Comparison of ENCODE assay signal across 16 cellular contexts in genomic region chr2:157900203-157900602, GRCh38. TPM values are rescaled to one million over a fixed set of nuclear protein-coding genes. Genes with fewer than 3 reads are reported as not detected.
DNase-seq lines count a peak whose midpoint lies in the region; ATAC-seq, FAIRE-seq and TF ChIP-seq lines count a peak whose summit lies in the region.
"Had no signal": no experiment of that assay in that cellular context is flagged by ENCODE, and none has a peak within 500 bp of the region (broad histone marks: within the 10 kb centered on the region; RNA-seq: fewer than 3 reads in every experiment).

No MANE protein-coding gene starts in this region.

- TF ChIP-seq EP300 in K562 (IDR thresholded peaks at IDR 0.05; ENCODE audit: low read length) = no peak

- no peaks in the 10 kb centered on the region for H3K27me3 ChIP-seq in K562 (ENCODE audit: control insufficient read depth in 2 of 2, insufficient read depth in 2 of 2, low read length in 2 of 2)
- H3K27me3 ChIP-seq: cardiac muscle cell, tibial artery had no signal

- TF ChIP-seq POLR2A in K562 (conservative IDR thresholded peaks at IDR 0.05) = no peak

- H3K4me3 Mint-ChIP-seq in activated naive CD4-positive, alpha-beta T cell treated with anti-CD3 and anti-CD28 coated beads for 36 hours = peak overlapping the region; percentile 76
- peak overlapping the region; percentile 77 for H3K4me3 Mint-ChIP-seq in stimulated activated effector memory CD8-positive, alpha-beta T cell treated with anti-CD3 and anti-CD28 coated beads, Interleukin-12 subunit alpha, Interleukin-12 subunit beta, amount 100 ng/mL, for 72 hours
- H3K4me3 Mint-ChIP-seq: endodermal cell had no signal

- 74% methylated on average over 2 of the region's 2 CpGs for WGBS in K562 (ENCODE audit: insufficient coverage, low coverage, missing lambda C conversion rate)

- ATAC-seq in K562 = no peak
- no peak for ATAC-seq in stimulated activated effector memory CD8-positive, alpha-beta T cell treated with anti-CD3 and anti-CD28 coated beads, Interleukin-12 subunit alpha, Interleukin-12 subunit beta, amount 100 ng/mL, for 72 hours
- ATAC-seq in GM18517 (IDR thresholded peaks at IDR 0.05; ENCODE audit: unreplicated experiment) = no peak

- FAIRE-seq in K562 (lab: Jason Lieb, UNC) = no peak
- FAIRE-seq: frontal cortex had no signal

- H3K36me3 Mint-ChIP-seq in activated naive CD4-positive, alpha-beta T cell treated with anti-CD3 and anti-CD28 coated beads for 36 hours (ENCODE audit: low read depth) = no peaks in the 10 kb centered on the region
- H3K36me3 Mint-ChIP-seq in stimulated activated effector memory CD8-positive, alpha-beta T cell treated with anti-CD3 and anti-CD28 coated beads, Interleukin-12 subunit alpha, Interleukin-12 subunit beta, amount 100 ng/mL, for 72 hours = peaks cover 12% of the 10 kb centered on the region

- H3K27ac Mint-ChIP-seq in activated naive CD4-positive, alpha-beta T cell treated with anti-CD3 and anti-CD28 coated beads for 36 hours = peak overlapping the region; percentile 99
- H3K27ac Mint-ChIP-seq in stimulated activated effector memory CD8-positive, alpha-beta T cell treated with anti-CD3 and anti-CD28 coated beads, Interleukin-12 subunit alpha, Interleukin-12 subunit beta, amount 100 ng/mL, for 72 hours = peak overlapping the region; percentile 95
- H3K27ac Mint-ChIP-seq: endodermal cell had no signal

- peaks cover 23 to 40% of the 10 kb centered on the region in 2 experiments for H3K4me1 ChIP-seq in K562 (replicated peaks in 1 of 2; ENCODE audit: control insufficient read depth in 2 of 2, insufficient read depth in 2 of 2, low read length in 2 of 2)
- H3K4me1 ChIP-seq: tibial artery had no signal

- peak overlapping the region; percentile 46; the same call in 1 of the 2 replicates for H2AFZ ChIP-seq in K562 (ENCODE audit: low read depth, low read length)

- no peaks in the 10 kb centered on the region for H3K27me3 Mint-ChIP-seq in activated naive CD4-positive, alpha-beta T cell treated with anti-CD3 and anti-CD28 coated beads for 36 hours (ENCODE audit: low read depth)

- no TSS peak for BruUV-seq in K562 (replicated peaks; lab: Mats Ljungman, UMichigan)

- POLR2A ChIA-PET in K562 (lab: Yijun Ruan, JAX) = no interaction called here
- POLR2A ChIA-PET in RWPE1 (lab: Yijun Ruan, JAX; ENCODE audit: low non-redundant PET) = no interaction called here

- H3K79me2 ChIP-seq in K562 (ENCODE audit: control insufficient read depth, insufficient read depth, low read length) = no peaks in the 10 kb centered on the region

- H3K9me3 Mint-ChIP-seq in activated naive CD4-positive, alpha-beta T cell treated with anti-CD3 and anti-CD28 coated beads for 36 hours = no peaks in the 10 kb centered on the region
- no peaks in the 10 kb centered on the region for H3K9me3 Mint-ChIP-seq in stimulated activated effector memory CD8-positive, alpha-beta T cell treated with anti-CD3 and anti-CD28 coated beads, Interleukin-12 subunit alpha, Interleukin-12 subunit beta, amount 100 ng/mL, for 72 hours
- H3K9me3 Mint-ChIP-seq: endodermal cell had no signal

- H3K4me2 ChIP-seq in K562 (ENCODE audit: insufficient read depth, low read length) = no peak overlapping the region

- H3K9me1 ChIP-seq in K562 (ENCODE audit: control insufficient read depth, insufficient read depth, low read length) = no peaks in the 10 kb centered on the region

- CTCF ChIA-PET in activated naive CD4-positive, alpha-beta T cell treated with anti-CD3 and anti-CD28 coated beads for 36 hours (lab: Charles Lee) = interaction anchor here (0.7 to 2.3 kb wide), 4 partner anchors 8 to 109 kb away, joined by 3 to 9 read pairs (median 4); no protein-coding TSS in a partner anchor
- CTCF ChIA-PET in K562 (lab: Yijun Ruan, JAX; ENCODE audit: low intra/inter-chr PET ratio) = no interaction called here
- CTCF ChIA-PET in RWPE1 (lab: Yijun Ruan, JAX) = no interaction called here

- no peak overlapping the region for H3K9ac ChIP-seq in K562 (ENCODE audit: insufficient read depth in 1 of 2, low read depth in 2 of 2, low read length in 2 of 2)

- H3K27ac ChIP-seq in K562 (ENCODE audit: extremely low read depth, low read depth, low read length) (no peak overlapping the region), RWPE1 (no peak overlapping the region)
- H3K27ac ChIP-seq: cardiac muscle cell, HL-60, SK-N-MC, tibial artery had no signal

- H3K4me1 Mint-ChIP-seq in activated naive CD4-positive, alpha-beta T cell treated with anti-CD3 and anti-CD28 coated beads for 36 hours (ENCODE audit: low read depth) = peaks cover 63% of the 10 kb centered on the region
- peaks cover 57% of the 10 kb centered on the region for H3K4me1 Mint-ChIP-seq in stimulated activated effector memory CD8-positive, alpha-beta T cell treated with anti-CD3 and anti-CD28 coated beads, Interleukin-12 subunit alpha, Interleukin-12 subunit beta, amount 100 ng/mL, for 72 hours

- TF ChIP-seq RAD21 in K562 (CRISPR knock-in tag; conservative IDR thresholded peaks at IDR 0.05 in 1 of 2, IDR thresholded peaks at IDR 0.05 in 1 of 2) = no peak

- in situ Hi-C loops in K562 (cut with MboI) = loop anchor here (10.0 kb wide), 1 partner anchor 105 kb away; no protein-coding TSS in a partner anchor

- H3K9me3 ChIP-seq in K562 (replicated peaks; ENCODE audit: control insufficient read depth, insufficient read depth, low read depth, low read length) = no peaks in the 10 kb centered on the region
- H3K9me3 ChIP-seq: tibial artery had no signal

- H4K20me1 ChIP-seq in K562 (replicated peaks; ENCODE audit: control insufficient read depth, insufficient read depth, low read length) = no peaks in the 10 kb centered on the region

- H3K36me3 ChIP-seq in K562 (ENCODE audit: control insufficient read depth, insufficient read depth, low read length) = no peaks in the 10 kb centered on the region
- H3K36me3 ChIP-seq: cardiac muscle cell, tibial artery had no signal

- TF ChIP-seq CTCF in K562 (IDR thresholded peaks at IDR 0.05 in 2 of 3, conservative IDR thresholded peaks at IDR 0.05 in 1 of 3; ENCODE audit: insufficient read depth in 2 of 3, low read depth in 1 of 3, low read length in 3 of 3) = no peak
- TF ChIP-seq CTCF in RWPE1 (conservative IDR thresholded peaks at IDR 0.05; ENCODE audit: low read depth) = no peak

- H3K4me3 ChIP-seq in K562 = no peak overlapping the region
- H3K4me3 ChIP-seq: cardiac muscle cell, SK-N-MC, tibial artery had no signal

- DNase-seq in activated naive CD4-positive, alpha-beta T cell treated with anti-CD3 and anti-CD28 coated beads for 36 hours = no peak
- no peak for DNase-seq in activated naive CD4-positive, alpha-beta T cell treated with anti-CD3 and anti-CD28 coated beads, Interleukin-2, amount 50 U/mL, for 16 hours
- DNase-seq in OCI-M1 (lab: John Stamatoyannopoulos, UW) (peak; percentile 26), K562 (ENCODE audit: extremely low read depth in 1 of 4, low spot score in 3 of 4) (no peak), 8988T (no peak), RWPE1 (ENCODE audit: low spot score) (no peak)
- no peak for DNase-seq in stimulated activated effector memory CD8-positive, alpha-beta T cell treated with anti-CD3 and anti-CD28 coated beads, Interleukin-12 subunit alpha, Interleukin-12 subunit beta, amount 100 ng/mL, for 72 hours (ENCODE audit: low spot score in 2 of 2)
- DNase-seq: activated T-cell treated with anti-CD3 and anti-CD28 coated beads, Interleukin-2, amount 50 U/mL, for 4 hours; DMS153; endodermal cell; tibial artery had no signal

- intact Hi-C loops in activated naive CD4-positive, alpha-beta T cell treated with anti-CD3 and anti-CD28 coated beads for 36 hours (cut with micrococcal nuclease) = no loop called here
- intact Hi-C loops in K562 (cut with micrococcal nuclease) = loop anchor here (5.0 kb wide), 1 partner anchor 87 kb away; no protein-coding TSS in a partner anchor

TF ChIP-seq in K562, 482 proteins besides CTCF, POLR2A, EP300 and RAD21:
- TF ChIP-seq E2F3 (CRISPR knock-in tag; IDR thresholded peaks at IDR 0.05) (no peak), DDX20 (tag; IDR thresholded peaks at IDR 0.05; ENCODE audit: low read depth) (0 out of 2 replicates have a peak, but pooled peaks have one; percentile 22)

RNA-seq across cellular contexts. Expression of gene ACVR1, which starts 24.1 kb away (rescaled TPM):
- 10 to 100 TPM; 19.0 to 20.8 TPM for total RNA-seq in activated naive CD4-positive, alpha-beta T cell treated with anti-CD3 and anti-CD28 coated beads for 36 hours
- 38.7 and 52.9 TPM in 2 replicates for total RNA-seq in K562 (2011; cell fraction: chromatin; rRNA removed; ENCODE audit: low replicate concordance)
- total RNA-seq in K562 (2011; cell fraction: nucleolus; rRNA removed) = 26.2 and 27.5 TPM in 2 replicates
- 35.6 and 47.0 TPM in 2 replicates for total RNA-seq in K562 (2011; cell fraction: nucleoplasm; rRNA removed)
- total RNA-seq in K562 (2014; rRNA removed) (4.3 and 4.4 TPM in 2 replicates), K562 (2014; rRNA removed; fragmentation: Illumina TruSeq; extraction: Trizol) (6.8 and 6.9 TPM in 2 replicates), K562 (2015; rRNA removed; fragmentation: Illumina TruSeq; extraction: Trizol) (3.8 and 4.5 TPM in 2 replicates), K562 (2021) (12.0 and 14.3 TPM in 2 replicates)
- polyA plus RNA-seq in K562 (2011; rRNA removed) (11.4 and 14.2 TPM in 2 replicates), K562 (2014; fragmentation: Illumina TruSeq; extraction: Trizol) (12.9 and 13.0 TPM in 2 replicates), K562 (2014; fragmentation: Nextera tagmentation; extraction: Ambion mirVana) (1 to 10 TPM; 4.7 to 7.9 TPM), K562 (2014; rRNA removed) (5.9 and 6.8 TPM in 2 replicates)
- 6.6 and 10.6 TPM in 2 replicates for polyA plus RNA-seq in K562 (2011; cell fraction: cytosol; rRNA removed)
- polyA plus RNA-seq in K562 (2011; cell fraction: nucleus; rRNA removed) = 12.8 and 15.9 TPM in 2 replicates
- 8.5 and 14.6 TPM in 2 replicates for polyA plus RNA-seq in K562 (2012)
- 21.8 and 29.3 TPM in 2 replicates for polyA minus RNA-seq in K562 (2011; rRNA and poly(A)+ RNA removed)
- 10.3 and 12.3 TPM in 2 replicates for polyA minus RNA-seq in K562 (2011; cell fraction: cytosol; rRNA and poly(A)+ RNA removed)
- polyA minus RNA-seq in K562 (2011; cell fraction: nucleus; rRNA and poly(A)+ RNA removed) = 14.8 and 26.1 TPM in 2 replicates
